8 cellular contexts compared by ENCODE assay signal in the genomic region with DNA sequence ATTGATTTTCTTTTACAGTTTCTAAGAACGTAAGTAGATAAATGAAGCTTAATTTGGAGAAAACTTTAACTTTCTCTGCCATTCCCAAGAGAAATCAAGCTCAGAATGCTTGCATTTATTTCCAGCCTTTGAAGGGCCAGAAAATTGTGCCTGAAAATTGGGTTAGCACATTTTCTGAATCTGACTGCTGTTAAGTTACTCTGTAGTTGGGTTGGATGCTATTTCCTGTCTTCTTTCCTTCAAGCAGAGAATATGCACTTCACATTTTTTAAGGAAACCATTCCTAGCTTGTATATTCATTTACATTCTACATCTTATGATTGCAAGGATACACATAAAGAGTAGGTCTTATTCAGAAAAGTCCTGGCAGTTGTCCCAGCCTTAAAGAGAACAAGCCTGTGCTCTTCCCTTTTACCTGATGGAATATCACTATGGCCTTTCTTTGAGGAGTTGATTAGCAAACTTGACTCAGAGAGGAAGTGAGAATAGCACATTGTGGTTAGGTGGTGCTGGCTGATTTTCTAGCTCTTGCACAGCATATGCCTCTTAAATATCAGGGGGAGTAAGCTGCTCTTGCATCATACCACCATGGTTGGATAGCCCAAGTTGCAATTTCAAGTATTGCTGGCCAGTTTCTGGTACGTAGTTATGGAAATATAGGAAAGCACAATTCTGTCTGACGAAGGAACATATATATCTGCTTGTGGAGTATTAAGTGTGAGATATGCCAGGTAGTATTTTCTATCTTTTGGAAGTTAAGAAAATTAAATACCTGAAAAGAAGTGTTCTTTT.
DNase-seq lines count a peak whose midpoint lies in the region; ATAC-seq and TF ChIP-seq lines count a peak whose summit lies in the region.

No MANE protein-coding gene starts in this region.

- no peak overlapping the region for H3K23ac ChIP-seq in mesendoderm (ENCODE audit: low read length)

- H3K9me3 Mint-ChIP-seq in WTC11 (peaks cover 21% of the 10 kb centered on the region), GM23338 (peaks cover 5% of the 10 kb centered on the region; the same call in 2 of the 3 replicates)

- H3F3A ChIP-seq in GM23338 (replicated peaks; ENCODE audit: low read depth): no peaks in the 10 kb centered on the region

- H2BK120ac ChIP-seq in mesendoderm (ENCODE audit: low read depth, low read length): no peak overlapping the region

- intact Hi-C loops in ascending aorta (cut with DNase I): no loop called here

- no peaks in the 10 kb centered on the region for H3K79me1 ChIP-seq in mesendoderm (ENCODE audit: low read length)

- H3K56ac ChIP-seq in mesendoderm (ENCODE audit: low read length): peak overlapping the region; percentile 36

- no peak overlapping the region for H3K18ac ChIP-seq in mesendoderm (ENCODE audit: low read length)

- no peak overlapping the region for H2AK5ac ChIP-seq in mesendoderm (ENCODE audit: low read length)

- DNase-seq in GM10266 (ENCODE audit: extremely low spot score) (peak; percentile 89), WTC11 (ENCODE audit: low spot score) (no peak), mesendoderm (no peak), DMS 273 treated with DMSO at 0.1 percent for 48 hours (lab: John Stamatoyannopoulos, UW) (no peak), GM23338 (ENCODE audit: low spot score) (no peak), ascending aorta (ENCODE audit: low spot score in 2 of 2) (no peak)

- H4K5ac ChIP-seq in mesendoderm (ENCODE audit: low read length): no peak overlapping the region

- no peaks in the 10 kb centered on the region for H3K27me3 Mint-ChIP-seq in WTC11 (ENCODE audit: low read depth)
- no peaks in the 10 kb centered on the region for H3K27me3 Mint-ChIP-seq in GM23338 (ENCODE audit: insufficient read depth, low read depth, poor library complexity)

- no peak overlapping the region for H3K27ac ChIP-seq in mesendoderm (ENCODE audit: low read depth, low read length)
- no peak overlapping the region for H3K27ac ChIP-seq in GM23338 (ENCODE audit: low read depth)
- no peak overlapping the region for H3K27ac ChIP-seq in ascending aorta

- H3K4me3 ChIP-seq in mesendoderm (ENCODE audit: low read length): no peak overlapping the region
- no peak overlapping the region for H3K4me3 ChIP-seq in GM23338
- H3K4me3 ChIP-seq in ascending aorta: no peak overlapping the region

- H3K36me3 ChIP-seq in mesendoderm (ENCODE audit: control insufficient read depth, insufficient read depth, low read length): no peaks in the 10 kb centered on the region
- no peaks in the 10 kb centered on the region for H3K36me3 ChIP-seq in GM23338 (ENCODE audit: insufficient read depth)
- no peaks in the 10 kb centered on the region for H3K36me3 ChIP-seq in ascending aorta

- H3K4me1 Mint-ChIP-seq in WTC11 (peaks cover 5% of the 10 kb centered on the region), GM23338 (peaks cover 6% of the 10 kb centered on the region; the same call in 2 of the 3 replicates)

- H4K20me1 ChIP-seq in GM23338 (replicated peaks; ENCODE audit: insufficient read depth): no peaks in the 10 kb centered on the region

- H3K36me3 Mint-ChIP-seq in WTC11 (peaks cover 15% of the 10 kb centered on the region), GM23338 (ENCODE audit: low read depth) (peaks cover 14% of the 10 kb centered on the region; the same call in 2 of the 3 replicates)

- H2BK15ac ChIP-seq in mesendoderm (replicated peaks; ENCODE audit: low read depth): no peak overlapping the region

- H3K4me3 Mint-ChIP-seq in WTC11: no peak overlapping the region
- no peak overlapping the region for H3K4me3 Mint-ChIP-seq in GM23338

- CTCF ChIA-PET in WTC11 (lab: Charles Lee): interaction anchor here (0.6 kb wide), 1 partner anchor 23 kb away, joined by 4 read pairs; no protein-coding TSS in a partner anchor

- no peak overlapping the region for H3K9ac ChIP-seq in mesendoderm (ENCODE audit: low read length)

- no CpG with 5 or more reads among the region's 3 CpGs for WGBS in mesendoderm (ENCODE audit: extremely low coverage, insufficient coverage, low lambda C conversion rate)

- ATAC-seq in GM21360 (IDR thresholded peaks at IDR 0.05; ENCODE audit: unreplicated experiment) (peak; percentile 97), HG03520 (IDR thresholded peaks at IDR 0.05; ENCODE audit: unreplicated experiment) (peak; percentile 99), WTC11 (no peak), GM23338 (no peak)

- H3K79me2 ChIP-seq in mesendoderm (ENCODE audit: control insufficient read depth, insufficient read depth, low read length) (no peaks in the 10 kb centered on the region), GM23338 (replicated peaks; ENCODE audit: insufficient read depth) (no peaks in the 10 kb centered on the region)

- H3K4me1 ChIP-seq in mesendoderm (ENCODE audit: control insufficient read depth, low read depth, low read length) (peaks cover 3% of the 10 kb centered on the region), GM23338 (ENCODE audit: insufficient read depth) (0 out of 2 replicates have a peak, but pooled peaks cover 4% of the 10 kb centered on the region), ascending aorta (no peaks in the 10 kb centered on the region)

- no peak overlapping the region for H2AFZ ChIP-seq in GM23338

- POLR2A ChIA-PET in WTC11 (lab: Charles Lee): no interaction called here

- H3K9me2 ChIP-seq in GM23338 (ENCODE audit: insufficient read depth): no peaks in the 10 kb centered on the region

- no peak overlapping the region for H3K4ac ChIP-seq in mesendoderm (ENCODE audit: low read depth, low read length)

- H3K4me2 ChIP-seq in mesendoderm (ENCODE audit: low read length) (no peak overlapping the region), GM23338 (no peak overlapping the region)

- no peak overlapping the region for H2BK5ac ChIP-seq in mesendoderm (ENCODE audit: low read length)

- no peaks in the 10 kb centered on the region for H3K9me3 ChIP-seq in ascending aorta

- 0 out of 2 replicates have a peak overlapping the region, but pooled peaks have one; percentile 5 for H3K27ac Mint-ChIP-seq in WTC11
- no peak overlapping the region for H3K27ac Mint-ChIP-seq in GM23338

- no peaks in the 10 kb centered on the region for H3K27me3 ChIP-seq in mesendoderm (ENCODE audit: insufficient read depth, low read length, poor library complexity)
- H3K27me3 ChIP-seq in GM23338 (ENCODE audit: insufficient read depth): no peaks in the 10 kb centered on the region
- no peaks in the 10 kb centered on the region for H3K27me3 ChIP-seq in ascending aorta

- TF ChIP-seq CTCF in GM10266 (IDR thresholded peaks at IDR 0.05; ENCODE audit: control insufficient read depth, insufficient read depth, low read depth, missing control alignments): no peak
- no peak for TF ChIP-seq CTCF in WTC11 (IDR thresholded peaks at IDR 0.05)
- no peak for TF ChIP-seq CTCF in GM23338 (conservative IDR thresholded peaks at IDR 0.05; ENCODE audit: low read depth in 2 of 2)
- no peak for TF ChIP-seq CTCF in ascending aorta (IDR thresholded peaks at IDR 0.05)

- H4K8ac ChIP-seq in mesendoderm (ENCODE audit: low read depth, low read length): no peak overlapping the region

TF ChIP-seq in WTC11, 78 proteins besides CTCF, POLR2A, EP300 and RAD21 (continues in another document):
- TF ChIP-seq, protein P1, sequence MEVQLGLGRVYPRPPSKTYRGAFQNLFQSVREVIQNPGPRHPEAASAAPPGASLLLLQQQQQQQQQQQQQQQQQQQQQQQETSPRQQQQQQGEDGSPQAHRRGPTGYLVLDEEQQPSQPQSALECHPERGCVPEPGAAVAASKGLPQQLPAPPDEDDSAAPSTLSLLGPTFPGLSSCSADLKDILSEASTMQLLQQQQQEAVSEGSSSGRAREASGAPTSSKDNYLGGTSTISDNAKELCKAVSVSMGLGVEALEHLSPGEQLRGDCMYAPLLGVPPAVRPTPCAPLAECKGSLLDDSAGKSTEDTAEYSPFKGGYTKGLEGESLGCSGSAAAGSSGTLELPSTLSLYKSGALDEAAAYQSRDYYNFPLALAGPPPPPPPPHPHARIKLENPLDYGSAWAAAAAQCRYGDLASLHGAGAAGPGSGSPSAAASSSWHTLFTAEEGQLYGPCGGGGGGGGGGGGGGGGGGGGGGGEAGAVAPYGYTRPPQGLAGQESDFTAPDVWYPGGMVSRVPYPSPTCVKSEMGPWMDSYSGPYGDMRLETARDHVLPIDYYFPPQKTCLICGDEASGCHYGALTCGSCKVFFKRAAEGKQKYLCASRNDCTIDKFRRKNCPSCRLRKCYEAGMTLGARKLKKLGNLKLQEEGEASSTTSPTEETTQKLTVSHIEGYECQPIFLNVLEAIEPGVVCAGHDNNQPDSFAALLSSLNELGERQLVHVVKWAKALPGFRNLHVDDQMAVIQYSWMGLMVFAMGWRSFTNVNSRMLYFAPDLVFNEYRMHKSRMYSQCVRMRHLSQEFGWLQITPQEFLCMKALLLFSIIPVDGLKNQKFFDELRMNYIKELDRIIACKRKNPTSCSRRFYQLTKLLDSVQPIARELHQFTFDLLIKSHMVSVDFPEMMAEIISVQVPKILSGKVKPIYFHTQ (CRISPR knock-in tag; IDR thresholded peaks at IDR 0.05): no peak

TF ChIP-seq in GM23338, 12 proteins besides CTCF, POLR2A, EP300 and RAD21 (continues in another document):
- TF ChIP-seq POLR2AphosphoS5 (IDR thresholded peaks at IDR 0.05; ENCODE audit: low read depth) (no peak), EZH2phosphoT487 (IDR thresholded peaks at IDR 0.05; ENCODE audit: unreplicated experiment) (no peak), STAT1 (IDR thresholded peaks at IDR 0.05; ENCODE audit: unreplicated experiment) (no peak), CREB1 (CRISPR knock-in tag; IDR thresholded peaks at IDR 0.05; ENCODE audit: low read depth) (no peak)

Comparison
In these comparisons a context has a peak if more than half of its experiments do, and no peak if none do; other contexts are left out.
1. ATAC-seq: peak in GM21360 (single experiment) and HG03520 (single experiment); none in WTC11 (single experiment) and GM23338 (single experiment).